19 cellular contexts compared by ENCODE assay signal in genomic region chr9:95071450-95071849, GRCh38.
DNase-seq lines count a peak whose midpoint lies in the region; ATAC-seq, FAIRE-seq and TF ChIP-seq lines count a peak whose summit lies in the region.
"Had no signal": no experiment of that assay in that cellular context is flagged by ENCODE, and none has a peak within 500 bp of the region (broad histone marks: within the 10 kb centered on the region; RNA-seq: fewer than 3 reads in every experiment).

No MANE protein-coding gene starts in this region.

- no peak overlapping the region; a peak in 1 of 7 replicates for H3K27ac Mint-ChIP-seq in H9
- H3K27ac Mint-ChIP-seq: CD4-positive, alpha-beta memory T cell had no signal

- H3K9ac ChIP-seq in stomach smooth muscle (ENCODE audit: low read length in 2 of 2): no peak overlapping the region
- no peak overlapping the region for H3K9ac ChIP-seq in H9 (ENCODE audit: extremely low read depth, insufficient read length, low read length)
- H3K9ac ChIP-seq: GM23248 had no signal

- no peak overlapping the region for H4K5ac ChIP-seq in H9 (ENCODE audit: insufficient read length, low read depth, low read length)

- CTCF ChIA-PET in A549 (lab: Yijun Ruan, JAX): interaction anchor here (1.0 to 1.6 kb wide), 4 partner anchors 9 to 390 kb away, joined by 3 to 5 read pairs (median 4); no protein-coding TSS in a partner anchor

- POLR2A ChIA-PET in A549 (lab: Yijun Ruan, JAX): no interaction called here

- TF ChIP-seq RAD21 in A549 (conservative IDR thresholded peaks at IDR 0.05 in 1 of 2, IDR thresholded peaks at IDR 0.05 in 1 of 2): no peak

- H2AFZ ChIP-seq in H9 (ENCODE audit: low read length): no peak overlapping the region
- H2AFZ ChIP-seq: GM23248 had no signal

- H3K27ac ChIP-seq in A549: peak overlapping the region in 1 of 2 experiments; percentile 29; a peak in 2 of 6 replicates
- peak overlapping the region; percentile 54 for H3K27ac ChIP-seq in layer of hippocampus (ENCODE audit: low read depth, low read length)
- H3K27ac ChIP-seq in stomach smooth muscle (ENCODE audit: low read length): peak overlapping the region; percentile 69
- no peak overlapping the region for H3K27ac ChIP-seq in H9 (ENCODE audit: insufficient read length, low read depth, low read length)
- H3K27ac ChIP-seq: GM23248, HL-60 had no signal

- peaks cover 39% of the 10 kb centered on the region for H3K36me3 ChIP-seq in bronchial epithelial cell (ENCODE audit: control insufficient read depth, insufficient read depth, low read length)
- H3K36me3 ChIP-seq in stomach smooth muscle (ENCODE audit: control insufficient read depth in 2 of 2, insufficient read depth in 2 of 2, low read length in 2 of 2): peaks cover 21 to 23% of the 10 kb centered on the region in 2 donors

- H3K23ac ChIP-seq in H9 (ENCODE audit: insufficient read length, low read depth, low read length): no peak overlapping the region

- no peak overlapping the region for H3K14ac ChIP-seq in H9 (ENCODE audit: insufficient read depth, low read length)

- no peak overlapping the region for H2BK12ac ChIP-seq in H9 (ENCODE audit: insufficient read length, low read depth, low read length)

- no peak overlapping the region for H4K8ac ChIP-seq in H9 (replicated peaks; ENCODE audit: insufficient read length, low read depth, low read length)

- DNase-seq in A549 (ENCODE audit: low read depth in 1 of 2, low spot score in 1 of 2): no peak
- no peak for DNase-seq in bronchial epithelial cell (ENCODE audit: low read depth)
- DNase-seq in HCEC 1CT: no peak
- DNase-seq in AG08396 (ENCODE audit: low spot score): no peak
- no peak for DNase-seq in H9
- DNase-seq: BE2C; CD4-positive, alpha-beta memory T cell; DND-41; GDM1; GM23248; KG1; NCI-H1092 treated with DMSO at 0.1 percent for 48 hours; NCI-H1694 treated with DMSO at 0.1 percent for 48 hours; PC-3 had no signal

- H3K4me3 ChIP-seq in A549 (no peak overlapping the region), bronchial epithelial cell (ENCODE audit: low read depth, low read length) (no peak overlapping the region), stomach smooth muscle (ENCODE audit: low read length in 2 of 2) (no peak overlapping the region)
- H3K4me3 ChIP-seq: GM23248 had no signal

- H2AK5ac ChIP-seq in H9 (ENCODE audit: insufficient read length, low read length): no peak overlapping the region

- peaks cover 7 to 8% of the 10 kb centered on the region in 2 experiments for H3K4me1 Mint-ChIP-seq in H9
- H3K4me1 Mint-ChIP-seq: CD4-positive, alpha-beta memory T cell had no signal

- no peaks in the 10 kb centered on the region for H3K23me2 ChIP-seq in H9 (ENCODE audit: insufficient read length, low read depth, low read length, poor library complexity, severe bottlenecking)

- H4K91ac ChIP-seq in H9 (ENCODE audit: insufficient read length, low read depth, low read length): no peak overlapping the region

- WGBS in A549 (ENCODE audit: missing lambda C conversion rate): 86% methylated on average over 5 of the region's 5 CpGs
- WGBS in H9 (ENCODE audit: extremely low coverage, insufficient read length, low lambda C conversion rate): no CpG with 5 or more reads among the region's 5 CpGs

- no peak for TF ChIP-seq EP300 in A549 (IDR thresholded peaks at IDR 0.05)

- H3K4me1 ChIP-seq in A549: peaks cover 100% of the 10 kb centered on the region
- peaks cover 97% of the 10 kb centered on the region for H3K4me1 ChIP-seq in stomach smooth muscle (ENCODE audit: control insufficient read depth, insufficient read depth, low read length)
- H3K4me1 ChIP-seq in H9 (ENCODE audit: insufficient read depth, low read length): no peaks in the 10 kb centered on the region; the same call in 1 of the 2 replicates

- ATAC-seq in A549 (no peak), HG02610 (IDR thresholded peaks at IDR 0.05; ENCODE audit: unreplicated experiment) (no peak)
- ATAC-seq: PC-3 had no signal

- H3K56ac ChIP-seq in H9 (ENCODE audit: insufficient read length, low read depth, low read length): no peak overlapping the region

- H3K27me3 Mint-ChIP-seq in H9 (ENCODE audit: low read depth): no peaks in the 10 kb centered on the region; the same call in 1 of the 2 replicates
- H3K27me3 Mint-ChIP-seq: CD4-positive, alpha-beta memory T cell had no signal

- no peak overlapping the region for H3T11ph ChIP-seq in H9 (ENCODE audit: low read length)

- TF ChIP-seq CTCF in A549 (IDR thresholded peaks at IDR 0.05) (no peak), bronchial epithelial cell (IDR thresholded peaks at IDR 0.05; ENCODE audit: insufficient read depth, low read length, severe bottlenecking) (no peak), H9 (conservative IDR thresholded peaks at IDR 0.05) (no peak)

- no peak overlapping the region for H3K4ac ChIP-seq in H9 (ENCODE audit: low read depth, low read length)

- no peak overlapping the region for H2BK15ac ChIP-seq in H9 (ENCODE audit: low read depth, low read length)

- no peak overlapping the region for H3K18ac ChIP-seq in H9 (ENCODE audit: insufficient read length, low read depth, low read length)

- H2BK5ac ChIP-seq in H9 (ENCODE audit: insufficient read length, low read length): no peak overlapping the region

- no peaks in the 10 kb centered on the region for H3K79me1 ChIP-seq in H9 (ENCODE audit: insufficient read depth, low read depth, low read length, poor library complexity, severe bottlenecking)

- no peaks in the 10 kb centered on the region for H3K79me2 ChIP-seq in H9 (ENCODE audit: insufficient read depth, low read length)

- peaks cover 0 to 4% (median 3%) of the 10 kb centered on the region in 3 experiments; a peak in 2 of 7 replicates for H3K36me3 Mint-ChIP-seq in H9 (ENCODE audit: insufficient read depth in 1 of 3, low read depth in 3 of 3)
- H3K36me3 Mint-ChIP-seq: CD4-positive, alpha-beta memory T cell had no signal

- H3K4me2 ChIP-seq in A549 (peak overlapping the region; percentile 93; the same call in 2 of the 3 replicates), H9 (ENCODE audit: insufficient read depth, insufficient read length, low read length) (no peak overlapping the region)

- H3K9me3 ChIP-seq in A549 (no peaks in the 10 kb centered on the region), stomach smooth muscle (ENCODE audit: control insufficient read depth in 2 of 2, low read length in 2 of 2) (no peaks in the 10 kb centered on the region), H9 (ENCODE audit: control insufficient read depth, low read depth, low read length) (no peaks in the 10 kb centered on the region)
- H3K9me3 ChIP-seq: BE2C had no signal

- H3K27me3 ChIP-seq in bronchial epithelial cell (ENCODE audit: control insufficient read depth, insufficient read depth, low read length) (no peaks in the 10 kb centered on the region), layer of hippocampus (ENCODE audit: control insufficient read depth, insufficient read depth, low read length) (no peaks in the 10 kb centered on the region), stomach smooth muscle (ENCODE audit: control insufficient read depth in 1 of 2, insufficient read depth in 2 of 2, low read length in 2 of 2) (no peaks in the 10 kb centered on the region), H9 (ENCODE audit: insufficient read depth, low read length) (no peaks in the 10 kb centered on the region)
- H3K27me3 ChIP-seq: BE2C had no signal

- no peaks in the 10 kb centered on the region for H3K9me3 Mint-ChIP-seq in H9

- FAIRE-seq in A549 (lab: Jason Lieb, UNC) (no peak), bronchial epithelial cell (lab: Jason Lieb, UNC) (peak; percentile 72)
- FAIRE-seq: GM12892 had no signal

- H3K4me3 Mint-ChIP-seq in H9: no peak overlapping the region
- H3K4me3 Mint-ChIP-seq: CD4-positive, alpha-beta memory T cell had no signal

- no peak overlapping the region for H2BK20ac ChIP-seq in H9 (ENCODE audit: low read depth, low read length, poor library complexity, severe bottlenecking)

- no peaks in the 10 kb centered on the region for H4K20me1 ChIP-seq in H9 (ENCODE audit: control insufficient read depth, insufficient read depth, insufficient read length)

- no peak for TF ChIP-seq POLR2A in A549 (IDR thresholded peaks at IDR 0.05; ENCODE audit: low read length)

- no peak overlapping the region for H2BK120ac ChIP-seq in H9 (ENCODE audit: low read depth, low read length, poor library complexity, severe bottlenecking)

TF ChIP-seq in A549, 52 proteins besides CTCF, POLR2A, EP300 and RAD21 (continues in another document):
- TF ChIP-seq JUN (IDR thresholded peaks at IDR 0.05) (peak in 1 of 2 experiments; percentile 17; a peak in 1 of 5 replicates), NFE2L2 (conservative IDR thresholded peaks at IDR 0.05; ENCODE audit: low read length) (no peak), REST (IDR thresholded peaks at IDR 0.05) (no peak), FOSB (CRISPR knock-in tag; IDR thresholded peaks at IDR 0.05) (no peak), EHMT2 (IDR thresholded peaks at IDR 0.05; ENCODE audit: low read depth) (no peak), E2F6 (IDR thresholded peaks at IDR 0.05; ENCODE audit: borderline replicate concordance, low read depth) (no peak)
